Comparison of ENCODE assay signal across 1 cellular context in the genomic region with DNA sequence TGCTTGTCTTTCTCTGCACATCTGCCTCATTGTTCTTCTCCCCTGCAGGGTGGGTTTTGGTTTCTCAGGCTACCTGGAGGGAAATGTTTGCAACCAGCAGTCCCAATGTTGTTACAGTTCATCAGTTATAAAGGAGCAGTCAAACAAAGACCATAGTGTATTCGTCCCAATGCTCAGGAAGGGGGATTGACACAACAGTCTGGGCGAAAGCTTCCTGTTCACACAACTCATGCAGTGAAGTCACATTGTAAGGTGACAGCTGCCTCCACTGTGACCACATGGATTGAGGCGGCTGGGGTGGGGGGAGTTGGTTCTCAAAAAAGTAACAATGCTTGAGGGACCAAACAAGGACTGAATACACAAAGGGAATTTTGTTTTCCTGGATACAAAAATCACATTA.
TF ChIP-seq lines count a peak whose summit lies in the region.

No MANE protein-coding gene starts in this region.

TF ChIP-seq in HepG2, 621 proteins besides CTCF, POLR2A, EP300 and RAD21 (continued from another document and continues in another):
- TF ChIP-seq, protein P1, sequence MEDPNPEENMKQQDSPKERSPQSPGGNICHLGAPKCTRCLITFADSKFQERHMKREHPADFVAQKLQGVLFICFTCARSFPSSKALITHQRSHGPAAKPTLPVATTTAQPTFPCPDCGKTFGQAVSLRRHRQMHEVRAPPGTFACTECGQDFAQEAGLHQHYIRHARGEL (CRISPR knock-in tag; IDR thresholded peaks at IDR 0.05) = no peak
- TF ChIP-seq KLF12 (CRISPR knock-in tag; IDR thresholded peaks at IDR 0.05; ENCODE audit: borderline replicate concordance) (no peak), RAD51 (IDR thresholded peaks at IDR 0.05; ENCODE audit: borderline replicate concordance) (no peak), NFE2L1 (CRISPR knock-in tag; IDR thresholded peaks at IDR 0.05; ENCODE audit: borderline replicate concordance) (no peak), ZFP62 (CRISPR knock-in tag; IDR thresholded peaks at IDR 0.05) (no peak), ELF3 (CRISPR knock-in tag; IDR thresholded peaks at IDR 0.05) (peak; percentile 79), ZNF776 (CRISPR knock-in tag; IDR thresholded peaks at IDR 0.05) (no peak), ZNF460 (CRISPR knock-in tag; IDR thresholded peaks at IDR 0.05; ENCODE audit: borderline replicate concordance) (no peak), ZNF33A (CRISPR knock-in tag; IDR thresholded peaks at IDR 0.05; ENCODE audit: borderline replicate concordance) (no peak), NONO (IDR thresholded peaks at IDR 0.05) (no peak), NONO (CRISPR knock-in tag; conservative IDR thresholded peaks at IDR 0.05) (no peak), CBFB (CRISPR knock-in tag; IDR thresholded peaks at IDR 0.05) (no peak), BRF2 (CRISPR knock-in tag; IDR thresholded peaks at IDR 0.05) (no peak), FIP1L1 (IDR thresholded peaks at IDR 0.05; ENCODE audit: borderline replicate concordance, insufficient read depth, low read depth, low read length) (no peak), GATAD2A (CRISPR knock-in tag; IDR thresholded peaks at IDR 0.05) (peak; percentile 38; the same call in 1 of the 2 replicates), ZNF432 (CRISPR knock-in tag; IDR thresholded peaks at IDR 0.05; ENCODE audit: borderline replicate concordance) (no peak), SIX1 (CRISPR knock-in tag; IDR thresholded peaks at IDR 0.05; ENCODE audit: borderline replicate concordance) (no peak), PITX1 (CRISPR knock-in tag; IDR thresholded peaks at IDR 0.05) (no peak), ZNF180 (CRISPR knock-in tag; IDR thresholded peaks at IDR 0.05; ENCODE audit: borderline replicate concordance, low read depth) (no peak), ASH2L (IDR thresholded peaks at IDR 0.05; ENCODE audit: insufficient read length, low read depth, low read length) (no peak), ATRX (CRISPR knock-in tag; IDR thresholded peaks at IDR 0.05; ENCODE audit: borderline replicate concordance) (no peak), GFI1 (CRISPR knock-in tag; IDR thresholded peaks at IDR 0.05; ENCODE audit: borderline replicate concordance) (no peak), FOXA1 (IDR thresholded peaks at IDR 0.05) (no peak), FOXA1 (CRISPR knock-in tag; IDR thresholded peaks at IDR 0.05) (peak; percentile 63; the same call in 1 of the 2 replicates), ZNF749 (CRISPR knock-in tag; IDR thresholded peaks at IDR 0.05; ENCODE audit: borderline replicate concordance) (no peak), TGIF2 (CRISPR knock-in tag; IDR thresholded peaks at IDR 0.05) (peak; percentile 75; the same call in 1 of the 2 replicates), ZMAT5 (CRISPR knock-in tag; IDR thresholded peaks at IDR 0.05; ENCODE audit: borderline replicate concordance, low read depth) (no peak)
- TF ChIP-seq, protein P2, sequence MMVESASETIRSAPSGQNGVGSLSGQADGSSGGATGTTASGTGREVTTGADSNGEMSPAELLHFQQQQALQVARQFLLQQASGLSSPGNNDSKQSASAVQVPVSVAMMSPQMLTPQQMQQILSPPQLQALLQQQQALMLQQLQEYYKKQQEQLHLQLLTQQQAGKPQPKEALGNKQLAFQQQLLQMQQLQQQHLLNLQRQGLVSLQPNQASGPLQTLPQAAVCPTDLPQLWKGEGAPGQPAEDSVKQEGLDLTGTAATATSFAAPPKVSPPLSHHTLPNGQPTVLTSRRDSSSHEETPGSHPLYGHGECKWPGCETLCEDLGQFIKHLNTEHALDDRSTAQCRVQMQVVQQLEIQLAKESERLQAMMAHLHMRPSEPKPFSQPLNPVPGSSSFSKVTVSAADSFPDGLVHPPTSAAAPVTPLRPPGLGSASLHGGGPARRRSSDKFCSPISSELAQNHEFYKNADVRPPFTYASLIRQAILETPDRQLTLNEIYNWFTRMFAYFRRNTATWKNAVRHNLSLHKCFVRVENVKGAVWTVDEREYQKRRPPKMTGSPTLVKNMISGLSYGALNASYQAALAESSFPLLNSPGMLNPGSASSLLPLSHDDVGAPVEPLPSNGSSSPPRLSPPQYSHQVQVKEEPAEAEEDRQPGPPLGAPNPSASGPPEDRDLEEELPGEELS (CRISPR knock-in tag; IDR thresholded peaks at IDR 0.05) = peak; percentile 38; the same call in 1 of the 2 replicates
- TF ChIP-seq, protein P3, sequence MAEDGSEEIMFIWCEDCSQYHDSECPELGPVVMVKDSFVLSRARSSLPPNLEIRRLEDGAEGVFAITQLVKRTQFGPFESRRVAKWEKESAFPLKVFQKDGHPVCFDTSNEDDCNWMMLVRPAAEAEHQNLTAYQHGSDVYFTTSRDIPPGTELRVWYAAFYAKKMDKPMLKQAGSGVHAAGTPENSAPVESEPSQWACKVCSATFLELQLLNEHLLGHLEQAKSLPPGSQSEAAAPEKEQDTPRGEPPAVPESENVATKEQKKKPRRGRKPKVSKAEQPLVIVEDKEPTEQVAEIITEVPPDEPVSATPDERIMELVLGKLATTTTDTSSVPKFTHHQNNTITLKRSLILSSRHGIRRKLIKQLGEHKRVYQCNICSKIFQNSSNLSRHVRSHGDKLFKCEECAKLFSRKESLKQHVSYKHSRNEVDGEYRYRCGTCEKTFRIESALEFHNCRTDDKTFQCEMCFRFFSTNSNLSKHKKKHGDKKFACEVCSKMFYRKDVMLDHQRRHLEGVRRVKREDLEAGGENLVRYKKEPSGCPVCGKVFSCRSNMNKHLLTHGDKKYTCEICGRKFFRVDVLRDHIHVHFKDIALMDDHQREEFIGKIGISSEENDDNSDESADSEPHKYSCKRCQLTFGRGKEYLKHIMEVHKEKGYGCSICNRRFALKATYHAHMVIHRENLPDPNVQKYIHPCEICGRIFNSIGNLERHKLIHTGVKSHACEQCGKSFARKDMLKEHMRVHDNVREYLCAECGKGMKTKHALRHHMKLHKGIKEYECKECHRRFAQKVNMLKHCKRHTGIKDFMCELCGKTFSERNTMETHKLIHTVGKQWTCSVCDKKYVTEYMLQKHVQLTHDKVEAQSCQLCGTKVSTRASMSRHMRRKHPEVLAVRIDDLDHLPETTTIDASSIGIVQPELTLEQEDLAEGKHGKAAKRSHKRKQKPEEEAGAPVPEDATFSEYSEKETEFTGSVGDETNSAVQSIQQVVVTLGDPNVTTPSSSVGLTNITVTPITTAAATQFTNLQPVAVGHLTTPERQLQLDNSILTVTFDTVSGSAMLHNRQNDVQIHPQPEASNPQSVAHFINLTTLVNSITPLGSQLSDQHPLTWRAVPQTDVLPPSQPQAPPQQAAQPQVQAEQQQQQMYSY (CRISPR knock-in tag; IDR thresholded peaks at IDR 0.05) = no peak
- TF ChIP-seq, protein P4, sequence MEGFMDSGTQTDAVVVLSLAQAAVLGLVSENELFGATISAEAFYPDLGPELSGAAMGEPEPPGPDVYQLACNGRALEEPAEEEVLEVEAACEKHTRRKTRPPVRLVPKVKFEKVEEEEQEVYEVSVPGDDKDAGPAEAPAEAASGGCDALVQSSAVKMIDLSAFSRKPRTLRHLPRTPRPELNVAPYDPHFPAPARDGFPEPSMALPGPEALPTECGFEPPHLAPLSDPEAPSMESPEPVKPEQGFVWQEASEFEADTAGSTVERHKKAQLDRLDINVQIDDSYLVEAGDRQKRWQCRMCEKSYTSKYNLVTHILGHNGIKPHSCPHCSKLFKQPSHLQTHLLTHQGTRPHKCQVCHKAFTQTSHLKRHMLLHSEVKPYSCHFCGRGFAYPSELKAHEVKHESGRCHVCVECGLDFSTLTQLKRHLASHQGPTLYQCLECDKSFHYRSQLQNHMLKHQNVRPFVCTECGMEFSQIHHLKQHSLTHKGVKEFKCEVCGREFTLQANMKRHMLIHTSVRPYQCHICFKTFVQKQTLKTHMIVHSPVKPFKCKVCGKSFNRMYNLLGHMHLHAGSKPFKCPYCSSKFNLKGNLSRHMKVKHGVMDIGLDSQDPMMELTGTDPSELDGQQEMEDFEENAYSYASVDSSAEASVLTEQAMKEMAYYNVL (CRISPR knock-in tag; IDR thresholded peaks at IDR 0.05; ENCODE audit: borderline replicate concordance) = no peak
- TF ChIP-seq, protein P5, sequence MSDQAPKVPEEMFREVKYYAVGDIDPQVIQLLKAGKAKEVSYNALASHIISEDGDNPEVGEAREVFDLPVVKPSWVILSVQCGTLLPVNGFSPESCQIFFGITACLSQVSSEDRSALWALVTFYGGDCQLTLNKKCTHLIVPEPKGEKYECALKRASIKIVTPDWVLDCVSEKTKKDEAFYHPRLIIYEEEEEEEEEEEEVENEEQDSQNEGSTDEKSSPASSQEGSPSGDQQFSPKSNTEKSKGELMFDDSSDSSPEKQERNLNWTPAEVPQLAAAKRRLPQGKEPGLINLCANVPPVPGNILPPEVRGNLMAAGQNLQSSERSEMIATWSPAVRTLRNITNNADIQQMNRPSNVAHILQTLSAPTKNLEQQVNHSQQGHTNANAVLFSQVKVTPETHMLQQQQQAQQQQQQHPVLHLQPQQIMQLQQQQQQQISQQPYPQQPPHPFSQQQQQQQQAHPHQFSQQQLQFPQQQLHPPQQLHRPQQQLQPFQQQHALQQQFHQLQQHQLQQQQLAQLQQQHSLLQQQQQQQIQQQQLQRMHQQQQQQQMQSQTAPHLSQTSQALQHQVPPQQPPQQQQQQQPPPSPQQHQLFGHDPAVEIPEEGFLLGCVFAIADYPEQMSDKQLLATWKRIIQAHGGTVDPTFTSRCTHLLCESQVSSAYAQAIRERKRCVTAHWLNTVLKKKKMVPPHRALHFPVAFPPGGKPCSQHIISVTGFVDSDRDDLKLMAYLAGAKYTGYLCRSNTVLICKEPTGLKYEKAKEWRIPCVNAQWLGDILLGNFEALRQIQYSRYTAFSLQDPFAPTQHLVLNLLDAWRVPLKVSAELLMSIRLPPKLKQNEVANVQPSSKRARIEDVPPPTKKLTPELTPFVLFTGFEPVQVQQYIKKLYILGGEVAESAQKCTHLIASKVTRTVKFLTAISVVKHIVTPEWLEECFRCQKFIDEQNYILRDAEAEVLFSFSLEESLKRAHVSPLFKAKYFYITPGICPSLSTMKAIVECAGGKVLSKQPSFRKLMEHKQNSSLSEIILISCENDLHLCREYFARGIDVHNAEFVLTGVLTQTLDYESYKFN (CRISPR knock-in tag; conservative IDR thresholded peaks at IDR 0.05) = peak; percentile 49
- TF ChIP-seq, protein P6, sequence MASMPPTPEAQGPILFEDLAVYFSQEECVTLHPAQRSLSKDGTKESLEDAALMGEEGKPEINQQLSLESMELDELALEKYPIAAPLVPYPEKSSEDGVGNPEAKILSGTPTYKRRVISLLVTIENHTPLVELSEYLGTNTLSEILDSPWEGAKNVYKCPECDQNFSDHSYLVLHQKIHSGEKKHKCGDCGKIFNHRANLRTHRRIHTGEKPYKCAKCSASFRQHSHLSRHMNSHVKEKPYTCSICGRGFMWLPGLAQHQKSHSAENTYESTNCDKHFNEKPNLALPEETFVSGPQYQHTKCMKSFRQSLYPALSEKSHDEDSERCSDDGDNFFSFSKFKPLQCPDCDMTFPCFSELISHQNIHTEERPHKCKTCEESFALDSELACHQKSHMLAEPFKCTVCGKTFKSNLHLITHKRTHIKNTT (CRISPR knock-in tag; IDR thresholded peaks at IDR 0.05) = no peak
- TF ChIP-seq, protein P7, sequence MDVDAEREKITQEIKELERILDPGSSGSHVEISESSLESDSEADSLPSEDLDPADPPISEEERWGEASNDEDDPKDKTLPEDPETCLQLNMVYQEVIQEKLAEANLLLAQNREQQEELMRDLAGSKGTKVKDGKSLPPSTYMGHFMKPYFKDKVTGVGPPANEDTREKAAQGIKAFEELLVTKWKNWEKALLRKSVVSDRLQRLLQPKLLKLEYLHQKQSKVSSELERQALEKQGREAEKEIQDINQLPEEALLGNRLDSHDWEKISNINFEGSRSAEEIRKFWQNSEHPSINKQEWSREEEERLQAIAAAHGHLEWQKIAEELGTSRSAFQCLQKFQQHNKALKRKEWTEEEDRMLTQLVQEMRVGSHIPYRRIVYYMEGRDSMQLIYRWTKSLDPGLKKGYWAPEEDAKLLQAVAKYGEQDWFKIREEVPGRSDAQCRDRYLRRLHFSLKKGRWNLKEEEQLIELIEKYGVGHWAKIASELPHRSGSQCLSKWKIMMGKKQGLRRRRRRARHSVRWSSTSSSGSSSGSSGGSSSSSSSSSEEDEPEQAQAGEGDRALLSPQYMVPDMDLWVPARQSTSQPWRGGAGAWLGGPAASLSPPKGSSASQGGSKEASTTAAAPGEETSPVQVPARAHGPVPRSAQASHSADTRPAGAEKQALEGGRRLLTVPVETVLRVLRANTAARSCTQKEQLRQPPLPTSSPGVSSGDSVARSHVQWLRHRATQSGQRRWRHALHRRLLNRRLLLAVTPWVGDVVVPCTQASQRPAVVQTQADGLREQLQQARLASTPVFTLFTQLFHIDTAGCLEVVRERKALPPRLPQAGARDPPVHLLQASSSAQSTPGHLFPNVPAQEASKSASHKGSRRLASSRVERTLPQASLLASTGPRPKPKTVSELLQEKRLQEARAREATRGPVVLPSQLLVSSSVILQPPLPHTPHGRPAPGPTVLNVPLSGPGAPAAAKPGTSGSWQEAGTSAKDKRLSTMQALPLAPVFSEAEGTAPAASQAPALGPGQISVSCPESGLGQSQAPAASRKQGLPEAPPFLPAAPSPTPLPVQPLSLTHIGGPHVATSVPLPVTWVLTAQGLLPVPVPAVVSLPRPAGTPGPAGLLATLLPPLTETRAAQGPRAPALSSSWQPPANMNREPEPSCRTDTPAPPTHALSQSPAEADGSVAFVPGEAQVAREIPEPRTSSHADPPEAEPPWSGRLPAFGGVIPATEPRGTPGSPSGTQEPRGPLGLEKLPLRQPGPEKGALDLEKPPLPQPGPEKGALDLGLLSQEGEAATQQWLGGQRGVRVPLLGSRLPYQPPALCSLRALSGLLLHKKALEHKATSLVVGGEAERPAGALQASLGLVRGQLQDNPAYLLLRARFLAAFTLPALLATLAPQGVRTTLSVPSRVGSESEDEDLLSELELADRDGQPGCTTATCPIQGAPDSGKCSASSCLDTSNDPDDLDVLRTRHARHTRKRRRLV (CRISPR knock-in tag; IDR thresholded peaks at IDR 0.05) = no peak
- TF ChIP-seq, protein P8, sequence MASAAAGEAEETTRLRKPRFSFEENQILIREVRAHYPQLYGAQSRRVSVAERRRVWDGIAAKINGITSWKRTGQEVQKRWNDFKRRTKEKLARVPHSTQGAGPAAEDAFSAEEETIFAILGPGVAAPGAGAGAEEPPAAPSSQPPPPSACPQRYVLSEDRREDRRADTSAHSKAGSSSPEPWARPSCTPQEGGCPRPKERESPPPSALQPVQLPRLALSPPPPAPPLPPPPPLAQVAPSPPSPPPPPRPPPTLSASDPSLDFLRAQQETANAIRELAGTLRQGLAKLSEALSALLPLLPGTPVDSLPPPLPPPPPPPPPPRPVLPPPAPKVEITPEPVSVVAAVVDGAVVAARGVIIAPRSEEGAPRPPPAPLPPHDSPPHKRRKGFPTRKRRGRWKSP (CRISPR knock-in tag; IDR thresholded peaks at IDR 0.05) = no peak
- TF ChIP-seq, protein P9, sequence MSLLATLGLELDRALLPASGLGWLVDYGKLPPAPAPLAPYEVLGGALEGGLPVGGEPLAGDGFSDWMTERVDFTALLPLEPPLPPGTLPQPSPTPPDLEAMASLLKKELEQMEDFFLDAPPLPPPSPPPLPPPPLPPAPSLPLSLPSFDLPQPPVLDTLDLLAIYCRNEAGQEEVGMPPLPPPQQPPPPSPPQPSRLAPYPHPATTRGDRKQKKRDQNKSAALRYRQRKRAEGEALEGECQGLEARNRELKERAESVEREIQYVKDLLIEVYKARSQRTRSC (CRISPR knock-in tag; IDR thresholded peaks at IDR 0.05; ENCODE audit: low read depth) = no peak
